In the genomic region with DNA sequence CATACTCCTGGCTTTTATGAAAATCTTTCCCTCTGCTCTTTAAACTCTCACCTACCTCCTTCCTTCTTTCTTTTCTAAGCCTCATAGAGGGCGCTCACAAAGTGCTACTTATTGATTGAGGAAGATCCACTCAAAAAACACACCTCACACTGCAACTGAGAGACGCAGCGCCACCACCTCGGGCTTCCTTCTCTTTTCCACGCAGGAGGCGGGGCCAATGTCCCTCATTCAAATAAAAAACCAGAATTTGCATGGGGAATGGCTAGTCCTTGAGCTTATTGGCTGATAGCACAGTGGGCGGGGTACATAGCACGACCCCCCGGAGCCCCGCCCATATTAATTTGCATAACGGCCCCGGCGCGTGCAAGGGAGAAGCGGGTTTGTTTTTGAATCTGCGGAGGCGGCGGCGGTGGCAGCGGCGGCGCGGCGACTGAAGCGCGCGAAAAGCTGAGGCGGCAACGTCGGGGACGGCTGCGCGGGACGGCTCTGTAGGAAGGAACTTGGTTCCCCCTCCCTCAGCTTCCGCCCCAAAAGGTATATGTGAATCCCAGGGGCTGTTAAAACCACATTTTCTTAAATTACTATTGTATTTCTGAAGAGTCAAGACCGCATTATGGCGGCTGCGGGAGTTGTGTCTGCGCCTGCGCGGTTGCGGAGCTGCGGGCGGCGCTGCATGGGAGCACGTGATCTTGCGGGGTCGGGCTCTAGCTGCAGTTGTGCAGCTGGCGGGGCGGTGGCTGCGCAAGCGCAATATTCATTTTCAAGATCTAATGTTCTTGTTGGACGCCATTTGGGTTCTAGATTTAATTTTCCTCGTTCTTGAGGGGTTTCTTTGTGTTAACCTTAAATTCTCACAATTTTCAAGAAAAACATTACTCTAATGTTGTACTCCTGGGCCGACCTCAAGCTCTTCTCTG, we compare ENCODE assay signal across 8 cellular contexts. TPM values are rescaled to one million over a fixed set of nuclear protein-coding genes. Genes with fewer than 3 reads are reported as not detected.
DNase-seq lines count a peak whose midpoint lies in the region; ATAC-seq and TF ChIP-seq lines count a peak whose summit lies in the region.

A gene with protein sequence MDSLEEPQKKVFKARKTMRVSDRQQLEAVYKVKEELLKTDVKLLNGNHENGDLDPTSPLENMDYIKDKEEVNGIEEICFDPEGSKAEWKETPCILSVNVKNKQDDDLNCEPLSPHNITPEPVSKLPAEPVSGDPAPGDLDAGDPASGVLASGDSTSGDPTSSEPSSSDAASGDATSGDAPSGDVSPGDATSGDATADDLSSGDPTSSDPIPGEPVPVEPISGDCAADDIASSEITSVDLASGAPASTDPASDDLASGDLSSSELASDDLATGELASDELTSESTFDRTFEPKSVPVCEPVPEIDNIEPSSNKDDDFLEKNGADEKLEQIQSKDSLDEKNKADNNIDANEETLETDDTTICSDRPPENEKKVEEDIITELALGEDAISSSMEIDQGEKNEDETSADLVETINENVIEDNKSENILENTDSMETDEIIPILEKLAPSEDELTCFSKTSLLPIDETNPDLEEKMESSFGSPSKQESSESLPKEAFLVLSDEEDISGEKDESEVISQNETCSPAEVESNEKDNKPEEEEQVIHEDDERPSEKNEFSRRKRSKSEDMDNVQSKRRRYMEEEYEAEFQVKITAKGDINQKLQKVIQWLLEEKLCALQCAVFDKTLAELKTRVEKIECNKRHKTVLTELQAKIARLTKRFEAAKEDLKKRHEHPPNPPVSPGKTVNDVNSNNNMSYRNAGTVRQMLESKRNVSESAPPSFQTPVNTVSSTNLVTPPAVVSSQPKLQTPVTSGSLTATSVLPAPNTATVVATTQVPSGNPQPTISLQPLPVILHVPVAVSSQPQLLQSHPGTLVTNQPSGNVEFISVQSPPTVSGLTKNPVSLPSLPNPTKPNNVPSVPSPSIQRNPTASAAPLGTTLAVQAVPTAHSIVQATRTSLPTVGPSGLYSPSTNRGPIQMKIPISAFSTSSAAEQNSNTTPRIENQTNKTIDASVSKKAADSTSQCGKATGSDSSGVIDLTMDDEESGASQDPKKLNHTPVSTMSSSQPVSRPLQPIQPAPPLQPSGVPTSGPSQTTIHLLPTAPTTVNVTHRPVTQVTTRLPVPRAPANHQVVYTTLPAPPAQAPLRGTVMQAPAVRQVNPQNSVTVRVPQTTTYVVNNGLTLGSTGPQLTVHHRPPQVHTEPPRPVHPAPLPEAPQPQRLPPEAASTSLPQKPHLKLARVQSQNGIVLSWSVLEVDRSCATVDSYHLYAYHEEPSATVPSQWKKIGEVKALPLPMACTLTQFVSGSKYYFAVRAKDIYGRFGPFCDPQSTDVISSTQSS (plus strand): TSS at position 389 of the 917 bp plus-strand sequence. CDS start 58,234 bp downstream, outside the sequence.

- peak; percentile 86 for DNase-seq in NCI-H2196 treated with DMSO at 0.1 percent for 48 hours (lab: John Stamatoyannopoulos, UW; ENCODE audit: unreplicated experiment)
- DNase-seq in activated B cell treated with CpG ODN at 0.5 μM for 24 hours = peak; percentile 89
- DNase-seq in caudate nucleus (lab: John Stamatoyannopoulos, UW) = peak; percentile 46 to 98 (median 91)
- peak; percentile 96 to 97 (median 97) for DNase-seq in immature natural killer cell
- DNase-seq in smooth muscle cell of the brain vasculature (ENCODE audit: low read depth, low spot score) = peak; percentile 88

- H3K4me3 Mint-ChIP-seq in activated B cell treated with CpG ODN at 0.5 μM for 24 hours (peak within 1 kb of the TSS; percentile 87), immature natural killer cell (peak within 1 kb of the TSS; percentile 91 to 96 (median 93))

- no peaks in the 10 kb centered on the region for H3K27me3 ChIP-seq in ACC112 (ENCODE audit: insufficient read depth, low read length)

- no peak for TF ChIP-seq CTCF in activated B cell treated with CpG ODN at 0.5 μM for 24 hours (IDR thresholded peaks at IDR 0.05)

- peaks cover 49% of the 10 kb centered on the region for H3K36me3 Mint-ChIP-seq in activated B cell treated with CpG ODN at 0.5 μM for 24 hours (ENCODE audit: low read depth)
- peaks cover 0 to 12% (median 6%) of the 10 kb centered on the region in 3 donors for H3K36me3 Mint-ChIP-seq in immature natural killer cell

- CTCF ChIA-PET in activated B cell treated with CpG ODN at 0.5 μM for 24 hours (lab: Charles Lee) = interaction anchor here (0.7 to 2.7 kb wide), 29 partner anchors 11 to 351 kb away, joined by 3 to 58 read pairs (median 5); no protein-coding TSS in a partner anchor

- no peaks in the 10 kb centered on the region for H3K4me1 ChIP-seq in ACC112 (ENCODE audit: control insufficient read depth, insufficient read depth, low read length, unreplicated experiment)

- no peaks in the 10 kb centered on the region for H3K36me3 ChIP-seq in ACC112 (ENCODE audit: insufficient read depth, low read length)

- peaks cover 39% of the 10 kb centered on the region for H3K79me2 ChIP-seq in ACC112 (ENCODE audit: control insufficient read depth, insufficient read depth, low read length, unreplicated experiment)

- H3K27ac Mint-ChIP-seq in activated B cell treated with CpG ODN at 0.5 μM for 24 hours (peak within 1 kb of the TSS; percentile 97), immature natural killer cell (peak within 1 kb of the TSS; percentile 96 to 99 (median 97))

- ATAC-seq in GM18861 (IDR thresholded peaks at IDR 0.05; ENCODE audit: unreplicated experiment) = peak; percentile 49
- ATAC-seq in HG03097 (IDR thresholded peaks at IDR 0.05; ENCODE audit: low FRiP score, unreplicated experiment) = peak; percentile 70
- peak; percentile 83 for ATAC-seq in activated B cell treated with CpG ODN at 0.5 μM for 24 hours (ENCODE audit: low read depth)

- H3K27ac ChIP-seq in ACC112 (ENCODE audit: low read depth, low read length) (peak within 1 kb of the TSS; percentile 89), caudate nucleus (ENCODE audit: low read depth, low read length) (peak within 1 kb of the TSS; percentile 99)

- H3K4me1 Mint-ChIP-seq in activated B cell treated with CpG ODN at 0.5 μM for 24 hours = peaks cover 64% of the 10 kb centered on the region
- H3K4me1 Mint-ChIP-seq in immature natural killer cell = peaks cover 50 to 65% of the 10 kb centered on the region in 2 donors

- peaks cover 11% of the 10 kb centered on the region for H3K9me3 Mint-ChIP-seq in activated B cell treated with CpG ODN at 0.5 μM for 24 hours
- peaks cover 0 to 3% (median 0%) of the 10 kb centered on the region in 6 donors for H3K9me3 Mint-ChIP-seq in immature natural killer cell

- POLR2A ChIA-PET in activated B cell treated with CpG ODN at 0.5 μM for 24 hours (lab: Charles Lee) = interaction anchor here (0.5 to 3.2 kb wide), 52 partner anchors 8 to 1219 kb away, joined by 3 to 105 read pairs (median 5); a partner anchor contains a TSS

- H3K27me3 Mint-ChIP-seq in activated B cell treated with CpG ODN at 0.5 μM for 24 hours (no peaks in the 10 kb centered on the region), immature natural killer cell (ENCODE audit: low read depth in 3 of 3) (peaks cover 9 to 18% (median 13%) of the 10 kb centered on the region in 3 donors)

- intact Hi-C loops in activated B cell treated with CpG ODN at 0.5 μM for 24 hours (cut with micrococcal nuclease) = loop anchor here (1.0 to 10.0 kb wide), 16 partner anchors 19 to 1648 kb away; a partner anchor contains a TSS

- peak within 1 kb of the TSS; percentile 76 for H3K4me3 ChIP-seq in ACC112 (ENCODE audit: low read depth, low read length)

- H2AFZ ChIP-seq in ACC112 (ENCODE audit: low read length, unreplicated experiment) = peak within 1 kb of the TSS; percentile 84

RNA-seq across cellular contexts. Expression of the gene that starts here (rescaled TPM):
- total RNA-seq in activated B cell treated with CpG ODN at 0.5 μM for 24 hours = 142 and 153 TPM in 2 replicates
- 100 to 1,000 TPM in 1 of 3 donors, 10 to 100 TPM in 2; 47.9 to 114 (median 84.9) TPM for polyA plus RNA-seq in immature natural killer cell

Comparison
In these comparisons a context has a peak if more than half of its experiments do, and no peak if none do; other contexts are left out.
1. Peak in every context shown above with its lines: DNase-seq, ATAC-seq, H3K4me3 ChIP-seq and H3K27ac ChIP-seq.